ENCODE assay signal across 19 cellular contexts in genomic region chr22:26453195-26453594, GRCh38. TPM values are rescaled to one million over a fixed set of nuclear protein-coding genes. Genes with fewer than 3 reads are reported as not detected.
DNase-seq lines count a peak whose midpoint lies in the region; ATAC-seq and TF ChIP-seq lines count a peak whose summit lies in the region.
"Had no signal": no experiment of that assay in that cellular context is flagged by ENCODE, and none has a peak within 500 bp of the region (broad histone marks: within the 10 kb centered on the region; RNA-seq: fewer than 3 reads in every experiment).

No MANE protein-coding gene starts in this region.

- in situ Hi-C loops in KBM-7 (cut with MboI; ENCODE audit: low pct_unique_long_range_greater_than_20kb, low sequenced_read_pairs): no loop called here

- H3K27ac Mint-ChIP-seq in effector memory CD8-positive, alpha-beta T cell: no peak overlapping the region
- H3K27ac Mint-ChIP-seq: HFFc6, IgD-negative memory B cell had no signal

- no peaks in the 10 kb centered on the region for H3K27me3 Mint-ChIP-seq in effector memory CD8-positive, alpha-beta T cell
- H3K27me3 Mint-ChIP-seq: CD4-positive, alpha-beta memory T cell; IgD-negative memory B cell had no signal

- ATAC-seq in effector memory CD8-positive, alpha-beta T cell (replicated peaks): no peak
- ATAC-seq: HCT116, HepG2 had no signal

- DNase-seq in RWPE1 (ENCODE audit: low spot score) (no peak), caudate nucleus (lab: John Stamatoyannopoulos, UW) (peak in 4 of 61 donors; percentile 20 to 44 (median 22)), myocyte (ENCODE audit: low read depth) (peak; percentile 47), KBM-7 (no peak), Kasumi-1 (lab: John Stamatoyannopoulos, UW) (no peak)
- DNase-seq in effector memory CD8-positive, alpha-beta T cell: no peak
- DNase-seq: CD4-positive, alpha-beta memory T cell; DMS153; DMS79; GF-D8; GOT3; H7; HFFc6 had no signal

- CTCF ChIA-PET in RWPE1 (lab: Yijun Ruan, JAX): no interaction called here

- TF ChIP-seq CTCF in RWPE1 (conservative IDR thresholded peaks at IDR 0.05; ENCODE audit: low read depth): no peak

- H3K4me3 Mint-ChIP-seq in effector memory CD8-positive, alpha-beta T cell: no peak overlapping the region
- H3K4me3 Mint-ChIP-seq: CD14-positive monocyte; CD4-positive, alpha-beta memory T cell; HFFc6; IgD-negative memory B cell had no signal

- POLR2A ChIA-PET in RWPE1 (lab: Yijun Ruan, JAX; ENCODE audit: low non-redundant PET): no interaction called here

- peaks cover 12% of the 10 kb centered on the region for H3K36me3 Mint-ChIP-seq in effector memory CD8-positive, alpha-beta T cell (ENCODE audit: insufficient read depth)
- H3K36me3 Mint-ChIP-seq: IgD-negative memory B cell had no signal

- H3K27ac ChIP-seq in RWPE1: 0 out of 2 replicates have a peak overlapping the region, but pooled peaks have one; percentile 0
- peak overlapping the region; percentile 77 for H3K27ac ChIP-seq in caudate nucleus (ENCODE audit: low read depth, low read length)
- peak overlapping the region; percentile 46 for H3K27ac ChIP-seq in temporal lobe (ENCODE audit: low read depth, low read length)
- H3K27ac ChIP-seq: BLaER1 had no signal

- no peaks in the 10 kb centered on the region for H3K4me1 Mint-ChIP-seq in effector memory CD8-positive, alpha-beta T cell (ENCODE audit: low read depth in 2 of 2)
- H3K4me1 Mint-ChIP-seq: CD14-positive monocyte; CD4-positive, alpha-beta memory T cell; IgD-negative memory B cell had no signal

- no peaks in the 10 kb centered on the region for H3K9me3 Mint-ChIP-seq in effector memory CD8-positive, alpha-beta T cell
- H3K9me3 Mint-ChIP-seq: CD4-positive, alpha-beta memory T cell; HFFc6; IgD-negative memory B cell had no signal

RNA-seq across cellular contexts. Expression of gene ASPHD2, which starts 24.1 kb away (rescaled TPM):
- total RNA-seq in myocyte (0.21 and 0.83 TPM in 2 replicates), temporal lobe (9.3 TPM)
- 3.1 TPM for polyA plus RNA-seq in myocyte (2012)

RNA-seq across cellular contexts. Expression of gene HPS4, which starts 30.4 kb away (rescaled TPM):
- total RNA-seq in myocyte (21.7 and 28.9 TPM in 2 replicates), temporal lobe (25.1 TPM)
- polyA plus RNA-seq in myocyte (2012): 20.3 TPM

RNA-seq across cellular contexts. Expression of gene SRRD, which starts 30.5 kb away (rescaled TPM):
- 7.3 and 23.8 TPM in 2 replicates for total RNA-seq in myocyte
- 22.8 TPM for polyA plus RNA-seq in myocyte (2012)
- 12.0 TPM for total RNA-seq in temporal lobe

RNA-seq across cellular contexts. Expression of gene TFIP11, which starts 59.1 kb away (rescaled TPM):
- total RNA-seq in myocyte: 26.9 and 30.8 TPM in 2 replicates
- polyA plus RNA-seq in myocyte (2012): 28.6 TPM
- 32.0 TPM for total RNA-seq in temporal lobe

Comparison
In these comparisons a context has a peak if more than half of its experiments do, and no peak if none do; other contexts are left out.
1. H3K27ac ChIP-seq: peak in every context shown above with its lines; median percentile 77 in caudate nucleus; 46 in temporal lobe; 0 in RWPE1.